In the genomic region with DNA sequence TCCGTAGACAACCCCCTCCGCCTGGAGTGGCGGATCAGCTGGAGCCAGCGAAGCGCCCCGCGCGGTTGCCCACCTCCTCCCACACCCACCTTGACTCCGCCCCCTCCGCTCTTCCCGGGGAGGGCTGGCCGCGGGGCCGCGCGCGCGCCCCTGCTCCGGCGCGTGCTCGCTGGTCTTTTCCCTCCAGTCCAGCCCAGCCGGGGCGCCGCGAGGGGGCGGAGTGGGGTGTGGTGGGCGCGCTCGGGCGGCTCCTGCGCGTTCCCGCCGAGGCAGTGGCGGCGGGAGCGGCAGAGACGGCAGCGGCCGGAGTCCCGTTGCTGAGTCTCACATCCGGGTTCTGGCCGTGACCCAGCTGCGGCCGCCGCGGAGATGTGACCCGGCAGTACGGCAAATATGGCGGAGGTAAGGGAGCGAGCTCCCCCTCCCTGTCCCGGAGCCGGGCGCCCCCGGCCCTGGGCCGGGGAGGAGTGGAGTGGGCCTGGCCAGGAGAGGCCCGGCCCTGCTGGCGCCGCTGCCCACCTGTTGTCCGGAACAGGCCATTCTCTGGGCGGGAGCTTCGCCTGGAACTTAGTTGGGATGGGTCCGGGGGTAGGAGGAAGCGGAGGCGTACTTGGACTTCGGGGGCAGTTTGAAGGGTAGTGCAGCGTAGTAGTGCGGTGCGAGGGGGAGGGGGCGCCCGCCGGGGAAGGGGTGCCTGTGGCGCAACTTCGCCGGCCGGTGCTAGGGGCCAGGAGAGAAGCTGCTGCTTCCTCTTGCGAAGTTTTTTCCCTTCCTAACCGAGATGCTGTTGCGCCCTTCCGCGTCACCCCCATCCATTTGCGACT, we compare ENCODE assay signal across 8 cellular contexts. TPM values are rescaled to one million over a fixed set of nuclear protein-coding genes. Genes with fewer than 3 reads are reported as not detected.
A peak's percentile ranks its signal among the peaks of the same experiment; 100 is the strongest.
DNase-seq lines count a peak whose midpoint lies in the region; ATAC-seq and TF ChIP-seq lines count a peak whose summit lies in the region.

No MANE protein-coding gene starts in this region.

- H3K9me3 Mint-ChIP-seq in activated CD4-positive, alpha-beta T cell treated with anti-CD3 and anti-CD28 coated beads, Interleukin-2, amount 10 ng/mL, durations not matched to agents 24 days and 14 days: no peaks in the 10 kb centered on the region

- H3K4me3 Mint-ChIP-seq in activated CD4-positive, alpha-beta T cell treated with anti-CD3 and anti-CD28 coated beads, Interleukin-2, amount 10 ng/mL, durations not matched to agents 24 days and 14 days: peak overlapping the region; percentile 96

- peak overlapping the region; percentile 89 to 99 (median 96) for H3K27ac ChIP-seq in BLaER1 treated with 17β-estradiol and CSF1 and Interleukin-3, amounts not matched to agents 10 nM and 100 nM
- H3K27ac ChIP-seq in colonic mucosa: peak overlapping the region; percentile 98

- no peaks in the 10 kb centered on the region for H3K27me3 ChIP-seq in BLaER1 treated with 17β-estradiol and CSF1 and Interleukin-3, amounts not matched to agents 10 nM and 100 nM
- H3K27me3 ChIP-seq in colonic mucosa: no peaks in the 10 kb centered on the region

- peaks cover 22% of the 10 kb centered on the region for H3K36me3 Mint-ChIP-seq in activated CD4-positive, alpha-beta T cell treated with anti-CD3 and anti-CD28 coated beads, Interleukin-2, amount 10 ng/mL, durations not matched to agents 24 days and 14 days (ENCODE audit: low read depth)

- peak overlapping the region; percentile 77 to 97 (median 88) for H3K4me3 ChIP-seq in BLaER1 treated with 17β-estradiol and CSF1 and Interleukin-3, amounts not matched to agents 10 nM and 100 nM
- H3K4me3 ChIP-seq in colonic mucosa: peak overlapping the region; percentile 60

- H3K9ac ChIP-seq in BLaER1 treated with 17β-estradiol and CSF1 and Interleukin-3, amounts not matched to agents 10 nM and 100 nM: peak overlapping the region; percentile 86 to 98 (median 96)
- H3K9ac ChIP-seq in colonic mucosa (ENCODE audit: low read depth in 2 of 2, low read length in 2 of 2): peak overlapping the region; percentile 89 to 95

- peak overlapping the region; percentile 99 for H3K27ac Mint-ChIP-seq in activated CD4-positive, alpha-beta T cell treated with anti-CD3 and anti-CD28 coated beads, Interleukin-2, amount 10 ng/mL, durations not matched to agents 24 days and 14 days

- peaks cover 13 to 83% (median 47%) of the 10 kb centered on the region in 11 experiments; a peak in 19 of 22 replicates for H4K20me1 ChIP-seq in BLaER1 treated with 17β-estradiol and CSF1 and Interleukin-3, amounts not matched to agents 10 nM and 100 nM

- intact Hi-C loops in activated CD4-positive, alpha-beta T cell treated with anti-CD3 and anti-CD28 coated beads, Interleukin-2, amount 10 ng/mL, durations not matched to agents 24 days and 14 days (cut with micrococcal nuclease): loop anchor here (5.0 to 10.0 kb wide), 8 partner anchors 143 to 1968 kb away; partner anchors contain the start of genes LEPR and LEPROT
- intact Hi-C loops in colonic mucosa (cut with DNase I): no loop called here

- DNase-seq in GM19240 (ENCODE audit: insufficient read length, low spot score): peak; percentile 11
- peak; percentile 81 to 92 for DNase-seq in NCI-H524 (lab: John Stamatoyannopoulos, UW)
- DNase-seq in activated CD4-positive, alpha-beta T cell treated with anti-CD3 and anti-CD28 coated beads, Interleukin-2, amount 10 ng/mL, durations not matched to agents 24 days and 14 days: peak; percentile 99
- peak; percentile 98 for DNase-seq in colonic mucosa
- peak; percentile 97 for DNase-seq in left kidney (ENCODE audit: low read depth, low spot score)
- DNase-seq in stimulated activated CD4-positive, alpha-beta T cell treated with anti-CD3 and anti-CD28 coated beads, Interleukin-1b, Interleukin-23, amount 100 ng/mL, for 4 hours (ENCODE audit: low read depth in 2 of 2): peak; percentile 92 to 94

- H3K36me3 ChIP-seq in BLaER1 treated with 17β-estradiol and CSF1 and Interleukin-3, amounts not matched to agents 10 nM and 100 nM: peaks cover 0 to 19% (median 0%) of the 10 kb centered on the region in 11 experiments; a peak in 4 of 22 replicates
- no peaks in the 10 kb centered on the region for H3K36me3 ChIP-seq in colonic mucosa

- peaks cover 39 to 81% (median 67%) of the 10 kb centered on the region in 10 experiments for H3K4me1 ChIP-seq in BLaER1 treated with 17β-estradiol and CSF1 and Interleukin-3, amounts not matched to agents 10 nM and 100 nM
- H3K4me1 ChIP-seq in colonic mucosa: no peaks in the 10 kb centered on the region

- H3K9me3 ChIP-seq in BLaER1 treated with 17β-estradiol and CSF1 and Interleukin-3, amounts not matched to agents 10 nM and 100 nM (replicated peaks in 1 of 11): no peaks in the 10 kb centered on the region
- H3K9me3 ChIP-seq in colonic mucosa: no peaks in the 10 kb centered on the region

- no peaks in the 10 kb centered on the region for H3K27me3 Mint-ChIP-seq in activated CD4-positive, alpha-beta T cell treated with anti-CD3 and anti-CD28 coated beads, Interleukin-2, amount 10 ng/mL, durations not matched to agents 24 days and 14 days

- ATAC-seq in HG03442 (IDR thresholded peaks at IDR 0.05; ENCODE audit: unreplicated experiment): peak; percentile 67

- peak; percentile 14 for TF ChIP-seq CTCF in colonic mucosa (IDR thresholded peaks at IDR 0.05)

- H3K4me2 ChIP-seq in BLaER1 treated with 17β-estradiol and CSF1 and Interleukin-3, amounts not matched to agents 10 nM and 100 nM: peak overlapping the region; percentile 78 to 97 (median 92)

- H3K4me1 Mint-ChIP-seq in activated CD4-positive, alpha-beta T cell treated with anti-CD3 and anti-CD28 coated beads, Interleukin-2, amount 10 ng/mL, durations not matched to agents 24 days and 14 days: peaks cover 50% of the 10 kb centered on the region

RNA-seq across cellular contexts. Expression of gene MIER1, which starts 5.4 kb away (rescaled TPM):
- 51.8 and 54.9 TPM in 2 replicates for total RNA-seq in activated CD4-positive, alpha-beta T cell treated with anti-CD3 and anti-CD28 coated beads, Interleukin-2, amount 10 ng/mL, durations not matched to agents 24 days and 14 days
- total RNA-seq in colonic mucosa: 10 to 100 TPM; 43.1 to 76.8 TPM

RNA-seq across cellular contexts. Expression of gene DNAI4, which starts 5.6 kb away (rescaled TPM):
- 0.26 and 2.7 TPM in 2 replicates for total RNA-seq in activated CD4-positive, alpha-beta T cell treated with anti-CD3 and anti-CD28 coated beads, Interleukin-2, amount 10 ng/mL, durations not matched to agents 24 days and 14 days
- total RNA-seq in colonic mucosa: 10 to 100 TPM; 11.4 to 12.8 TPM

Comparison
In these comparisons a context has a peak if more than half of its experiments do, and no peak if none do; other contexts are left out.
1. Peak in every context shown above with its lines: DNase-seq, ATAC-seq, H3K4me3 ChIP-seq and H3K27ac ChIP-seq.
2. DNase-seq: peak in every context shown above with its lines; median percentile 99 in activated CD4-positive, alpha-beta T cell treated with anti-CD3 and anti-CD28 coated beads, Interleukin-2, amount 10 ng/mL, durations not matched to agents 24 days and 14 days; 98 in colonic mucosa; 97 in left kidney; 93 in stimulated activated CD4-positive, alpha-beta T cell treated with anti-CD3 and anti-CD28 coated beads, Interleukin-1b, Interleukin-23, amount 100 ng/mL, for 4 hours; 86 in NCI-H524; 11 in GM19240.